Comparison of ENCODE assay signal across 1 cellular context in the genomic region with DNA sequence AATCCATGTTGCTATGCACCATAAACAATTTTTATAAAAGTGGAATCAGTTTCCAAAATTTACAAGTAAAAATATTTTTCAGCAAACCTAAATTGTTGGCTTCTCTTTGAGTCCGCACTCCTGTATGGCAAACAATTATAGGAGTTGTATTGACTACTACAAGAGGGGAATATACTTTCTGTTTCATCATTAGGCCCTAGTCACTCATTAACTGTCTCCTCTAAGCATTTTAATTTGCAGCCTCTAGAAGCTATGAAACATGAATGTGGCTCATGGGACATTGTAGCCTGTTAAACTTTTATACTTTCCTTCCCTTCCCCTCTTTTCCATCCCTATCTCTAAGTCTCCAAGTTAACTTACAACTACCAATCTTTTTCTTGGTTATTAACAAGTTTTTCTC.
TF ChIP-seq lines count a peak whose summit lies in the region.

No MANE protein-coding gene starts in this region.

TF ChIP-seq in HepG2, 621 proteins besides CTCF, POLR2A, EP300 and RAD21 (continued from another document):
- TF ChIP-seq, protein P1, sequence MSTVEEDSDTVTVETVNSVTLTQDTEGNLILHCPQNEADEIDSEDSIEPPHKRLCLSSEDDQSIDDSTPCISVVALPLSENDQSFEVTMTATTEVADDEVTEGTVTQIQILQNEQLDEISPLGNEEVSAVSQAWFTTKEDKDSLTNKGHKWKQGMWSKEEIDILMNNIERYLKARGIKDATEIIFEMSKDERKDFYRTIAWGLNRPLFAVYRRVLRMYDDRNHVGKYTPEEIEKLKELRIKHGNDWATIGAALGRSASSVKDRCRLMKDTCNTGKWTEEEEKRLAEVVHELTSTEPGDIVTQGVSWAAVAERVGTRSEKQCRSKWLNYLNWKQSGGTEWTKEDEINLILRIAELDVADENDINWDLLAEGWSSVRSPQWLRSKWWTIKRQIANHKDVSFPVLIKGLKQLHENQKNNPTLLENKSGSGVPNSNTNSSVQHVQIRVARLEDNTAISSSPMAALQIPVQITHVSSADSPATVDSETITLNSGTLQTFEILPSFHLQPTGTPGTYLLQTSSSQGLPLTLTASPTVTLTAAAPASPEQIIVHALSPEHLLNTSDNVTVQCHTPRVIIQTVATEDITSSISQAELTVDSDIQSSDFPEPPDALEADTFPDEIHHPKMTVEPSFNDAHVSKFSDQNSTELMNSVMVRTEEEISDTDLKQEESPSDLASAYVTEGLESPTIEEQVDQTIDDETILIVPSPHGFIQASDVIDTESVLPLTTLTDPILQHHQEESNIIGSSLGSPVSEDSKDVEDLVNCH (CRISPR knock-in tag; IDR thresholded peaks at IDR 0.05) = no peak
TF ChIP-seq in HepG2: peak in this region for 0.
